Comparison of ENCODE assay signal across 7 cellular contexts in the genomic region with DNA sequence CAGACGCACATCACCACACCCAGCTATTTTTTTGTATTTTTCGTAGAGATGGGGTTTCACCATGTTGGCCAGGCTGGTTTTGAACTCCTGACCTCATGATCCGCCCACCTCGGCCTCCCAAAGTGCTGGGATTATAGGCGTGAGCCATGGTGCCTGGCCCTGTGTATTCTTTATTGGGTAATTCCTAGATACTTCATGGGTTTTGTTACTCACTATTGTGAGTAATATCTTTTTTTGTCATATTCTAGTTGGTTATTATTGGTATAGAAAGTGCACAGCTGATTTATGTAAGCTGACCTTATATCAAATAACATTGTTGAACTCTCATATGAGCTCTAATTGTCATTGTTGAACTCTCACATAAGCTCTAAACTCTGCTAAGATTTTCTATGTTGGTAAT.
DNase-seq lines count a peak whose midpoint lies in the region; TF ChIP-seq lines count a peak whose summit lies in the region.
"Not testable (repeated sequence)": the region's sequence is repeated elsewhere in the genome, so short reads cannot be mapped to it uniquely, and the experiment has no call there.

No MANE protein-coding gene starts in this region.

- H3K4me3 ChIP-seq in ACC112 (ENCODE audit: low read depth, low read length); SK-N-SH (ENCODE audit: low read depth in 2 of 2, low read length in 1 of 2); fibroblast of the aortic adventitia (ENCODE audit: low read depth, low read length); osteoblast (ENCODE audit: insufficient read depth, low read length): not testable (repeated sequence)

- peaks cover 11% of the 10 kb centered on the region for H3F3A ChIP-seq in SK-N-SH (replicated peaks; ENCODE audit: insufficient read depth)

- not testable (repeated sequence) for H2AFZ ChIP-seq in ACC112 (ENCODE audit: low read length, unreplicated experiment); SK-N-SH (ENCODE audit: low read depth); osteoblast (ENCODE audit: low read length)

- WGBS in SK-N-SH (ENCODE audit: low lambda C conversion rate) = 84% methylated on average over 5 of the region's 5 CpGs

- H3K79me2 ChIP-seq in ACC112 (ENCODE audit: control insufficient read depth, insufficient read depth, low read length, unreplicated experiment); osteoblast (ENCODE audit: insufficient read depth, low read length): not testable (repeated sequence)
- H3K79me2 ChIP-seq in SK-N-SH (ENCODE audit: insufficient read depth) = peaks cover 33% of the 10 kb centered on the region

- H3K27ac ChIP-seq in ACC112 (ENCODE audit: low read depth, low read length) (peak overlapping the region; percentile 56), SK-N-SH (ENCODE audit: low read depth in 2 of 2, low read length in 1 of 2) (peak overlapping the region; percentile 11 to 18; a peak in 1 of 4 replicates), osteoblast (ENCODE audit: low read depth, low read length) (peak overlapping the region; percentile 31)

- not testable (repeated sequence) for H3K36me3 ChIP-seq in ACC112 (ENCODE audit: insufficient read depth, low read length); SK-N-SH (replicated peaks in 1 of 2; ENCODE audit: control insufficient read depth in 1 of 2, insufficient read depth in 2 of 2, low read length in 1 of 2); osteoblast (ENCODE audit: insufficient read depth, low read length)

- TF ChIP-seq EP300 in SK-N-SH (IDR thresholded peaks at IDR 0.05; ENCODE audit: borderline replicate concordance in 1 of 2, low read depth in 1 of 2, low read length in 1 of 2) = not testable (repeated sequence)

- POLR2A ChIA-PET in SK-N-SH (lab: Yijun Ruan, JAX) = not testable (repeated sequence)

- not testable (repeated sequence) for H3K9me2 ChIP-seq in SK-N-SH

- H3K4me1 ChIP-seq in ACC112 (ENCODE audit: control insufficient read depth, insufficient read depth, low read length, unreplicated experiment) (peaks cover 24% of the 10 kb centered on the region), SK-N-SH (ENCODE audit: control insufficient read depth in 1 of 2, insufficient read depth in 2 of 2, low read depth in 1 of 2, low read length in 1 of 2) (peaks cover 0 to 13% of the 10 kb centered on the region in 2 experiments; a peak in 2 of 4 replicates)
- H3K4me1 ChIP-seq in osteoblast (ENCODE audit: insufficient read depth, low read length) = not testable (repeated sequence)

- not testable (repeated sequence) for H3K9me3 ChIP-seq in SK-N-SH; osteoblast (ENCODE audit: low read depth, low read length)

- H3K4me2 ChIP-seq in SK-N-SH = not testable (repeated sequence)
- peak overlapping the region; percentile 14 for H3K4me2 ChIP-seq in osteoblast (ENCODE audit: insufficient read depth, low read length)

- not testable (repeated sequence) for TF ChIP-seq CTCF in SK-N-SH (IDR thresholded peaks at IDR 0.05); fibroblast of the aortic adventitia (IDR thresholded peaks at IDR 0.05; ENCODE audit: insufficient read depth, low read length); osteoblast (IDR thresholded peaks at IDR 0.05; ENCODE audit: extremely low read depth, low read depth, low read length)

- H4K20me1 ChIP-seq in SK-N-SH (ENCODE audit: insufficient read depth) (peaks cover 66% of the 10 kb centered on the region; the same call in 1 of the 2 replicates), osteoblast (ENCODE audit: insufficient read depth, low read length) (peaks cover 11% of the 10 kb centered on the region)

- CTCF ChIA-PET in SK-N-SH (lab: Yijun Ruan, JAX) = interaction anchor here (0.8 to 1.6 kb wide), 3 partner anchors 39 to 408 kb away, joined by 3 to 6 read pairs (median 3); no protein-coding TSS in a partner anchor

- H3K9ac ChIP-seq in SK-N-SH = not testable (repeated sequence)

- not testable (repeated sequence) for H3K27me3 ChIP-seq in ACC112 (ENCODE audit: insufficient read depth, low read length); SK-N-SH (ENCODE audit: insufficient read depth); osteoblast (ENCODE audit: insufficient read depth, low read length)

- TF ChIP-seq RAD21 in SK-N-SH (IDR thresholded peaks at IDR 0.05; ENCODE audit: low read length) = not testable (repeated sequence)

- DNase-seq in HCEC 1CT = peak; percentile 23
- not testable (repeated sequence) for DNase-seq in SK-N-SH; osteoblast (ENCODE audit: insufficient read length, low spot score, missing footprints)
- peak; percentile 1 for DNase-seq in fibroblast of gingiva (ENCODE audit: low read depth)
- DNase-seq in fibroblast of the aortic adventitia (ENCODE audit: low read depth) = peak; percentile 43
- peak; percentile 22 for DNase-seq in stromal cell of bone marrow (ENCODE audit: low read depth)
